Comparison of ENCODE assay signal across 20 cellular contexts in the genomic region with DNA sequence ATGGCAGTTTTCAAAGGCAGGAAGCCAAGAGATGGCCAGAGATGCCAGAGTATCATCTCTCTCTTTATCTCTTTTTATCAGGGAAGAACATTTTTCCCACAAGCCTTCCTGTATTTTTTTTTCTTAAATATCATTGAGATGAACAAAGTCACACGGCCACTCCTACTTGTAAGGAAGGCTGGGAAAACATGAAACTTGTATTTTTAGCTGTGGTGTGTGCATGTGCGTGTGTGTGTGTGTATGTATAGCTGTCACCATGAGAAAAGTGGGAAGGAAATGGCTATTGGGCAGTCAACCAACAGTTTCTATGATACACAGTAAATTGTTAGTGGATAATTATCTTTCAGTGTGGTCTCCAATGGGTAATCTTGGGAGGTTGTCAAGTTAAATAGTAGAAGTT.
"Had no signal": no experiment of that assay in that cellular context is flagged by ENCODE, and none has a peak within 500 bp of the region (broad histone marks: within the 10 kb centered on the region; RNA-seq: fewer than 3 reads in every experiment).

No MANE protein-coding gene starts in this region.

- H3K4me1 Mint-ChIP-seq: naive thymus-derived CD8-positive, alpha-beta T cell; neural crest cell had no signal

- H3K36me3 ChIP-seq: sigmoid colon, stomach had no signal

- H3K27me3 ChIP-seq: hepatocyte had no signal

- H3K36me3 Mint-ChIP-seq: naive thymus-derived CD8-positive, alpha-beta T cell had no signal

- H2AFZ ChIP-seq: hepatocyte had no signal

- H3K27ac ChIP-seq: coronary artery, dorsolateral prefrontal cortex, hepatocyte, sigmoid colon, stomach had no signal

- ATAC-seq: left cardiac atrium; mucosa of descending colon; naive thymus-derived CD8-positive, alpha-beta T cell had no signal

- FAIRE-seq: kidney had no signal

- H3K4me3 Mint-ChIP-seq: naive thymus-derived CD8-positive, alpha-beta T cell; neural crest cell had no signal

- H3K4me1 ChIP-seq: sigmoid colon, stomach had no signal

- H3K27ac Mint-ChIP-seq: naive thymus-derived CD8-positive, alpha-beta T cell had no signal

- H3K79me2 ChIP-seq: hepatocyte had no signal

- H3K9me3 Mint-ChIP-seq: neural crest cell had no signal

- H3K4me3 ChIP-seq: coronary artery, dorsolateral prefrontal cortex, hepatocyte, mucosa of descending colon, sigmoid colon, skin epidermis, stomach had no signal

- H3K4me2 ChIP-seq: hepatocyte had no signal

- DNase-seq: dorsolateral prefrontal cortex; effector memory CD4-positive, alpha-beta T cell; erythroblast; foreskin melanocyte; head of caudate nucleus; kidney; left cardiac atrium; mammary epithelial cell; mucosa of descending colon; naive thymus-derived CD8-positive, alpha-beta T cell; posterior cingulate gyrus; sigmoid colon; stimulated activated CD4-positive, alpha-beta T cell treated with anti-CD3 and anti-CD28 coated beads, Interleukin-2, amount 100 ng/mL, for 24 hours; stimulated activated naive CD4-positive, alpha-beta T cell; stomach; trophoblast cell had no signal

- H3K9me3 ChIP-seq: mucosa of descending colon, sigmoid colon, stomach had no signal
